In genomic region chr15:56491110-56491722, GRCh38 we compare ENCODE assay signal across 8 cellular contexts. TPM values are rescaled to one million over a fixed set of nuclear protein-coding genes. Genes with fewer than 3 reads are reported as not detected.
DNase-seq lines count a peak whose midpoint lies in the region; ATAC-seq and TF ChIP-seq lines count a peak whose summit lies in the region.

No MANE protein-coding gene starts in this region.

- H3K4me1 Mint-ChIP-seq in naive thymus-derived CD4-positive, alpha-beta T cell = peaks cover 0 to 8% (median 0%) of the 10 kb centered on the region in 7 donors

- no peaks in the 10 kb centered on the region for H3K9me3 ChIP-seq in naive thymus-derived CD4-positive, alpha-beta T cell (ENCODE audit: control insufficient read depth in 2 of 3, low read length in 3 of 3)

- no peaks in the 10 kb centered on the region for H3K27me3 ChIP-seq in naive thymus-derived CD4-positive, alpha-beta T cell (ENCODE audit: control insufficient read depth in 2 of 2, insufficient read depth in 2 of 2, low read length in 2 of 2)

- H3K27ac ChIP-seq in naive thymus-derived CD4-positive, alpha-beta T cell (ENCODE audit: low read depth, low read length) = no peak overlapping the region

- H3K27ac Mint-ChIP-seq in naive thymus-derived CD4-positive, alpha-beta T cell = no peak overlapping the region

- DNase-seq in GF-D8 (lab: John Stamatoyannopoulos, UW) (peak; percentile 34), NCI-H748 treated with DMSO at 0.1 percent for 48 hours (lab: John Stamatoyannopoulos, UW) (peak; percentile 49), erythroblast (lab: John Stamatoyannopoulos, UW) (peak; percentile 72 to 78), stromal cell of bone marrow (ENCODE audit: low read depth) (peak; percentile 54)
- peak; percentile 4 to 6 for DNase-seq in activated CD8-positive, alpha-beta memory T cell treated with anti-CD3 and anti-CD28 coated beads for 4 hours (ENCODE audit: low read depth in 2 of 2)
- DNase-seq in naive thymus-derived CD4-positive, alpha-beta T cell = peak in 7 of 9 donors; percentile 24 to 49 (median 40)

- H3K4me3 Mint-ChIP-seq in naive thymus-derived CD4-positive, alpha-beta T cell = no peak overlapping the region

- no peak overlapping the region for H3K4me3 ChIP-seq in naive thymus-derived CD4-positive, alpha-beta T cell (ENCODE audit: low read length)

- no peaks in the 10 kb centered on the region for H3K9me3 Mint-ChIP-seq in naive thymus-derived CD4-positive, alpha-beta T cell

- peaks cover 0 to 15% (median 6%) of the 10 kb centered on the region in 5 donors for H3K27me3 Mint-ChIP-seq in naive thymus-derived CD4-positive, alpha-beta T cell

- POLR2A ChIA-PET in naive thymus-derived CD4-positive, alpha-beta T cell (lab: Charles Lee) = interaction anchor here (0.8 kb wide), 1 partner anchor 1249 kb away, joined by 3 read pairs; no protein-coding TSS in a partner anchor

- H3K36me3 Mint-ChIP-seq in naive thymus-derived CD4-positive, alpha-beta T cell = no peaks in the 10 kb centered on the region

- CTCF ChIA-PET in naive thymus-derived CD4-positive, alpha-beta T cell (lab: Charles Lee) = interaction anchor here (0.6 to 2.1 kb wide), 9 partner anchors 9 to 1050 kb away, joined by 3 to 11 read pairs (median 4); no protein-coding TSS in a partner anchor

- H3K4me1 ChIP-seq in naive thymus-derived CD4-positive, alpha-beta T cell (ENCODE audit: control insufficient read depth in 2 of 2, insufficient read depth in 2 of 2, low read length in 2 of 2) = no peaks in the 10 kb centered on the region

- TF ChIP-seq POLR2A in erythroblast (IDR thresholded peaks at IDR 0.05; ENCODE audit: low read length) = no peak

- no peaks in the 10 kb centered on the region for H3K36me3 ChIP-seq in naive thymus-derived CD4-positive, alpha-beta T cell (ENCODE audit: control insufficient read depth in 2 of 3, insufficient read depth in 3 of 3, low read length in 3 of 3)

- ATAC-seq in HG03439 (IDR thresholded peaks at IDR 0.05; ENCODE audit: unreplicated experiment) (peak; percentile 69), GM19035 (IDR thresholded peaks at IDR 0.05; ENCODE audit: unreplicated experiment) (no peak)
- ATAC-seq in naive thymus-derived CD4-positive, alpha-beta T cell = peak; percentile 74

- intact Hi-C loops in naive thymus-derived CD4-positive, alpha-beta T cell (cut with micrococcal nuclease) = loop anchor here (1.0 to 10.0 kb wide), 4 partner anchors 654 to 1036 kb away; no protein-coding TSS in a partner anchor

RNA-seq across cellular contexts. Expression of gene MNS1, which starts 26.3 kb away (rescaled TPM):
- under 1 TPM in 2 of 5 experiments, not detected in 3; 0.24 to 0.53 TPM for total RNA-seq in naive thymus-derived CD4-positive, alpha-beta T cell
- polyA plus RNA-seq in naive thymus-derived CD4-positive, alpha-beta T cell = under 1 TPM in 1 of 2 donors, not detected in 1; 0.31 TPM

Comparison
In these comparisons a context has a peak if more than half of its experiments do, and no peak if none do; other contexts are left out.
1. DNase-seq: peak in every context shown above with its lines; median percentile 75 in erythroblast; 54 in stromal cell of bone marrow; 49 in NCI-H748 treated with DMSO at 0.1 percent for 48 hours; 40 in naive thymus-derived CD4-positive, alpha-beta T cell; 34 in GF-D8; 5 in activated CD8-positive, alpha-beta memory T cell treated with anti-CD3 and anti-CD28 coated beads for 4 hours.